ENCODE assay signal across 8 cellular contexts in the genomic region with DNA sequence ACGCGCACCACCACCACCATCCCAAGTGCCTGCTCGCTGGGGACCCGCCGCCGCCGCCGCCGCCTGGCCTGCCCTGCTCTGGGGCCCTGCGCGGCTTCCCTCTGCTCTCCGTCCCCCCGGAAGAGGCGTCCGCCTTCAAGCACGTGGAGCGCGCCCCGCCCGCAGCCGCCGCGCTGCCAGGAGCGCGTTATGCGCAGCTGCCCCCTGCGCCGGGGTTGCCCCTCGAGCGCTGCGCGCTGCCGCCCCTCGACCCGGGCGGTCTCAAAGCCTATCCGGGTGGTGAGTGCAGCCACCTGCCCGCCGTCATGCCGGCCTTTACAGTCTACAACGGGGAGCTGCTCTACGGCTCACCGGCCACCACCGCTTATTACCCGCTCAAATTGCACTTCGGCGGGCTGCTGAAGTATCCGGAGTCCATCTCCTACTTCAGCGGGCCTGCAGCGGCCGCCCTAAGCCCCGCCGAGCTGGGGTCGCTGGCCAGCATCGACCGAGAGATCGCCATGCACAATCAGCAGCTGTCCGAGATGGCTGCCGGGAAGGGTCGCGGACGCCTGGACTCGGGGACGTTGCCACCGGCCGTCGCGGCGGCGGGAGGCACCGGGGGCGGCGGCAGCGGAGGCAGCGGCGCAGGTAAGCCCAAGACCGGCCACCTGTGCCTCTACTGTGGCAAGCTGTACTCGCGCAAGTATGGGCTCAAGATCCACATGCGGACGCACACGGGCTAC.
DNase-seq lines count a peak whose midpoint lies in the region; ATAC-seq and TF ChIP-seq lines count a peak whose summit lies in the region.

No MANE protein-coding gene starts in this region.

- intact Hi-C loops in dendritic cell treated with granulocyte-macrophage colony-stimulating factor and Interleukin-4, amounts not matched to agents 40 ng/mL and 50 ng/mL, for 4 days (cut with micrococcal nuclease) = loop anchor here (5.0 kb wide), 1 partner anchor 147 kb away; no protein-coding TSS in a partner anchor

- H3K9me3 Mint-ChIP-seq in dendritic cell treated with granulocyte-macrophage colony-stimulating factor and Interleukin-4, amounts not matched to agents 40 ng/mL and 50 ng/mL, for 4 days = no peaks in the 10 kb centered on the region

- peaks cover 79% of the 10 kb centered on the region for H3K27me3 ChIP-seq in muscle layer of duodenum (ENCODE audit: low read depth, low read length)

- H3K27me3 Mint-ChIP-seq in dendritic cell treated with granulocyte-macrophage colony-stimulating factor and Interleukin-4, amounts not matched to agents 40 ng/mL and 50 ng/mL, for 4 days = peaks cover 87% of the 10 kb centered on the region

- peaks cover 0 to 23% of the 10 kb centered on the region in 2 donors for H3K4me1 ChIP-seq in muscle layer of duodenum (ENCODE audit: control insufficient read depth in 1 of 2, insufficient read depth in 2 of 2, low read length in 2 of 2)

- DNase-seq in AG09309 (ENCODE audit: low read depth) (no peak), NCI-H526 treated with DMSO at 0.1 percent for 48 hours (lab: John Stamatoyannopoulos, UW) (peak; percentile 43), NOMO-1 treated with DMSO at 0.1 percent for 48 hours (lab: John Stamatoyannopoulos, UW; ENCODE audit: unreplicated experiment) (no peak), cerebellar cortex (ENCODE audit: low spot score) (no peak)

- no peak overlapping the region for H3K27ac ChIP-seq in muscle layer of duodenum (ENCODE audit: low read length)

- peak overlapping the region; percentile 77 for H3K4me3 Mint-ChIP-seq in dendritic cell treated with granulocyte-macrophage colony-stimulating factor and Interleukin-4, amounts not matched to agents 40 ng/mL and 50 ng/mL, for 4 days

- H3K36me3 Mint-ChIP-seq in dendritic cell treated with granulocyte-macrophage colony-stimulating factor and Interleukin-4, amounts not matched to agents 40 ng/mL and 50 ng/mL, for 4 days (ENCODE audit: low read depth) = no peaks in the 10 kb centered on the region

- H3K4me3 ChIP-seq in AG09309 (ENCODE audit: control insufficient read depth, low read depth, low read length) = peak overlapping the region; percentile 16
- H3K4me3 ChIP-seq in muscle layer of duodenum (ENCODE audit: low read depth in 1 of 2, low read length in 2 of 2) = peak overlapping the region; percentile 50 to 65

- no peak overlapping the region for H3K27ac Mint-ChIP-seq in dendritic cell treated with granulocyte-macrophage colony-stimulating factor and Interleukin-4, amounts not matched to agents 40 ng/mL and 50 ng/mL, for 4 days

- ATAC-seq in GM18517 (IDR thresholded peaks at IDR 0.05; ENCODE audit: unreplicated experiment) (peak; percentile 40), HG02973 (IDR thresholded peaks at IDR 0.05; ENCODE audit: unreplicated experiment) (peak; percentile 53)

- no peaks in the 10 kb centered on the region for H3K36me3 ChIP-seq in muscle layer of duodenum (ENCODE audit: control insufficient read depth in 1 of 2, insufficient read depth in 2 of 2, low read length in 2 of 2)

- H3K4me1 Mint-ChIP-seq in dendritic cell treated with granulocyte-macrophage colony-stimulating factor and Interleukin-4, amounts not matched to agents 40 ng/mL and 50 ng/mL, for 4 days (ENCODE audit: low read depth) = peaks cover 24% of the 10 kb centered on the region

- TF ChIP-seq CTCF in AG09309 (IDR thresholded peaks at IDR 0.05; ENCODE audit: control insufficient read depth, insufficient read depth, low read depth, low read length, missing control alignments) = no peak

- H3K9me3 ChIP-seq in muscle layer of duodenum (ENCODE audit: control insufficient read depth in 1 of 2, low read length in 2 of 2) = peaks cover 0 to 3% of the 10 kb centered on the region in 2 donors
